12 cellular contexts compared by ENCODE assay signal in the genomic region with DNA sequence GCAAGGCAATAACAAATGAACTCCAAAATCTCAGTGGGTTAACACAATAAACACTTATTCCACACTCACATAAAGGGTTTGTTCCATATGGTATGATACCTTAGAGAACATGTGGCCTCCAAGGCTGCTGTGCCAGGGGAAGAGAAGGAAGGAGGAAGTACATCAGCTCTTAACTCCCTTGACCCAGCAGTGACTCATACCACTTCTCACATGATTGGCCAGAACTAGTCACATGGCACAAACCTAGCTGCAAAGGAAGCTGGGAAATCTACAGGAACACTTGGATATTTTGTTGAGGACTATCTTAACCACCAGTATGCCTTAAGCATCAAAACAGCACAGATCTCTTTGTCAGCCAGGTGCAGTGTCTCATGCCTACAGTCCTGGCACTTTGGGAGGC.
"Had no signal": no experiment of that assay in that cellular context is flagged by ENCODE, and none has a peak within 500 bp of the region (broad histone marks: within the 10 kb centered on the region; RNA-seq: fewer than 3 reads in every experiment).

No MANE protein-coding gene starts in this region.

- H3K4me1 Mint-ChIP-seq: memory B cell; naive thymus-derived CD8-positive, alpha-beta T cell had no signal

- DNase-seq: activated CD4-positive, CD25-positive, alpha-beta regulatory T cell treated with anti-CD3 and anti-CD28 coated beads, Interleukin-2, amount 50 U/mL, for 72 hours; activated effector memory CD4-positive, alpha-beta T cell treated with Interleukin-2 at 50 U/mL for 16 hours; activated naive CD4-positive, alpha-beta T cell treated with anti-CD3 and anti-CD28 coated beads, Interleukin-2, amount 50 U/mL, for 16 hours; dorsolateral prefrontal cortex; glutamatergic neuron; hypothalamus; left ventricle myocardium superior; naive thymus-derived CD8-positive, alpha-beta T cell; stimulated activated CD4-positive, alpha-beta T cell treated with anti-CD3 and anti-CD28 coated beads, Interleukin-1b, Interleukin-23, amount 100 ng/mL, for 48 hours; T1000; thyroid gland had no signal

- H3K36me3 Mint-ChIP-seq: naive thymus-derived CD8-positive, alpha-beta T cell had no signal

- H3K4me3 Mint-ChIP-seq: memory B cell; naive thymus-derived CD8-positive, alpha-beta T cell had no signal

- H3K27ac Mint-ChIP-seq: memory B cell; naive thymus-derived CD8-positive, alpha-beta T cell had no signal

- ATAC-seq: left ventricle myocardium superior; naive thymus-derived CD8-positive, alpha-beta T cell had no signal
